ENCODE assay signal across 13 cellular contexts in the genomic region with DNA sequence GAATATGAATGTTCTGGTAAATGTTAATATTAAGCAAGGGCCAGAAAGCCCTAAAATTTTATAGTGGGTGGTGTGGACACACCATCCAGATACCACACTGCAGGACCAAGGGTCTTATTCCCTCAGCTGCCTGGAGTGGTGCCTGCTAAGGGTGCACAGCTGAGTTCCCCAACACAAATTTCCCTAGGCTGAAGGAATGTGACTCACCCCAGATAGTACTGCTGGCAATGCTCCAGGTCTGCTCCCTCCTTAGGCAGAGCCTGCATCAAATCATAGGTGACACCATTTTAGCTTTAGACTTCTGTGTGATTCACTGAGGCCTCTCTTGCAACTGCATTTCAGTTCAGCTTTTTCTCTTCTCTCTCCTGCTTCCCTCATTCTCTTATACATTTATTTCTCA.
DNase-seq lines count a peak whose midpoint lies in the region; ATAC-seq and TF ChIP-seq lines count a peak whose summit lies in the region.
"Had no signal": no experiment of that assay in that cellular context is flagged by ENCODE, and none has a peak within 500 bp of the region (broad histone marks: within the 10 kb centered on the region; RNA-seq: fewer than 3 reads in every experiment).

No MANE protein-coding gene starts in this region.

- H3K9me3 ChIP-seq in adipocyte (ENCODE audit: control insufficient read depth, low read length) (peaks cover 7% of the 10 kb centered on the region), upper lobe of right lung (no peaks in the 10 kb centered on the region)

- no peak overlapping the region for H3K4me3 Mint-ChIP-seq in stimulated activated memory B cell treated with anti-CD40 and anti-IgM and Interleukin-4, amounts not matched to agents 10 μg/mL and 1 μg/mL and 100 μg/mL, for 72 hours
- H3K4me3 Mint-ChIP-seq: CD8-positive, alpha-beta memory T cell; neural crest cell had no signal

- H3K27me3 ChIP-seq in adipocyte (replicated peaks; ENCODE audit: control insufficient read depth, insufficient read depth, low read length) (no peaks in the 10 kb centered on the region), upper lobe of right lung (no peaks in the 10 kb centered on the region)

- no peak overlapping the region for H3K27ac ChIP-seq in upper lobe of right lung
- H3K27ac ChIP-seq: KMS-11 had no signal

- ATAC-seq in HG03135 (IDR thresholded peaks at IDR 0.05; ENCODE audit: unreplicated experiment) (no peak), upper lobe of right lung (no peak)
- ATAC-seq in stimulated activated memory B cell treated with anti-CD40 and anti-IgM and Interleukin-4, amounts not matched to agents 10 μg/mL and 1 μg/mL and 100 μg/mL, for 72 hours = no peak

- no peaks in the 10 kb centered on the region for H3K36me3 Mint-ChIP-seq in stimulated activated memory B cell treated with anti-CD40 and anti-IgM and Interleukin-4, amounts not matched to agents 10 μg/mL and 1 μg/mL and 100 μg/mL, for 72 hours
- H3K36me3 Mint-ChIP-seq: CD8-positive, alpha-beta memory T cell had no signal

- peaks cover 9% of the 10 kb centered on the region for H3K9me3 Mint-ChIP-seq in stimulated activated memory B cell treated with anti-CD40 and anti-IgM and Interleukin-4, amounts not matched to agents 10 μg/mL and 1 μg/mL and 100 μg/mL, for 72 hours
- H3K9me3 Mint-ChIP-seq: neural crest cell had no signal

- no peaks in the 10 kb centered on the region for H3K27me3 Mint-ChIP-seq in stimulated activated memory B cell treated with anti-CD40 and anti-IgM and Interleukin-4, amounts not matched to agents 10 μg/mL and 1 μg/mL and 100 μg/mL, for 72 hours
- H3K27me3 Mint-ChIP-seq: CD8-positive, alpha-beta memory T cell had no signal

- H3K4me3 ChIP-seq in AG09309 (ENCODE audit: control insufficient read depth, low read depth, low read length) (no peak overlapping the region), adipocyte (ENCODE audit: low read length) (no peak overlapping the region), upper lobe of right lung (no peak overlapping the region)

- intact Hi-C loops in upper lobe of right lung (cut with DNase I) = no loop called here

- H3K4me1 ChIP-seq in adipocyte (ENCODE audit: control insufficient read depth, insufficient read depth, low read length) (no peaks in the 10 kb centered on the region), upper lobe of right lung (no peaks in the 10 kb centered on the region)

- no peak for TF ChIP-seq CTCF in AG09309 (IDR thresholded peaks at IDR 0.05; ENCODE audit: control insufficient read depth, insufficient read depth, low read depth, low read length, missing control alignments)
- no peak for TF ChIP-seq CTCF in upper lobe of right lung (IDR thresholded peaks at IDR 0.05)

- H3K36me3 ChIP-seq in adipocyte (ENCODE audit: control insufficient read depth, insufficient read depth, low read length, severe bottlenecking) (no peaks in the 10 kb centered on the region), upper lobe of right lung (no peaks in the 10 kb centered on the region)

- H3K27ac Mint-ChIP-seq in stimulated activated memory B cell treated with anti-CD40 and anti-IgM and Interleukin-4, amounts not matched to agents 10 μg/mL and 1 μg/mL and 100 μg/mL, for 72 hours = no peak overlapping the region
- H3K27ac Mint-ChIP-seq: CD8-positive, alpha-beta memory T cell had no signal

- peak; percentile 64 for DNase-seq in AG09309 (ENCODE audit: low read depth)
- DNase-seq in HS-27A (ENCODE audit: low read depth) = peak; percentile 35
- peak; percentile 56 for DNase-seq in adipocyte (ENCODE audit: low read depth)
- peak; percentile 79 for DNase-seq in glomerular visceral epithelial cell (ENCODE audit: extremely low spot score)
- DNase-seq in mucosa of gallbladder (ENCODE audit: low spot score) = no peak
- DNase-seq in upper lobe of right lung = no peak
- DNase-seq: CD8-positive, alpha-beta memory T cell; H7; NCI-H446 had no signal

- H3K4me1 Mint-ChIP-seq in stimulated activated memory B cell treated with anti-CD40 and anti-IgM and Interleukin-4, amounts not matched to agents 10 μg/mL and 1 μg/mL and 100 μg/mL, for 72 hours = no peaks in the 10 kb centered on the region
- H3K4me1 Mint-ChIP-seq: CD8-positive, alpha-beta memory T cell; neural crest cell had no signal

- H3K9ac ChIP-seq in adipocyte (ENCODE audit: low read length) = no peak overlapping the region
- H3K9ac ChIP-seq: KMS-11 had no signal

Comparison
In these comparisons a context has a peak if more than half of its experiments do, and no peak if none do; other contexts are left out.
1. DNase-seq: peak in AG09309 (single experiment), HS-27A (single experiment), adipocyte (single experiment) and glomerular visceral epithelial cell (single experiment); none in mucosa of gallbladder (single experiment) and upper lobe of right lung (single experiment).